33 cellular contexts compared by ENCODE assay signal in the genomic region with DNA sequence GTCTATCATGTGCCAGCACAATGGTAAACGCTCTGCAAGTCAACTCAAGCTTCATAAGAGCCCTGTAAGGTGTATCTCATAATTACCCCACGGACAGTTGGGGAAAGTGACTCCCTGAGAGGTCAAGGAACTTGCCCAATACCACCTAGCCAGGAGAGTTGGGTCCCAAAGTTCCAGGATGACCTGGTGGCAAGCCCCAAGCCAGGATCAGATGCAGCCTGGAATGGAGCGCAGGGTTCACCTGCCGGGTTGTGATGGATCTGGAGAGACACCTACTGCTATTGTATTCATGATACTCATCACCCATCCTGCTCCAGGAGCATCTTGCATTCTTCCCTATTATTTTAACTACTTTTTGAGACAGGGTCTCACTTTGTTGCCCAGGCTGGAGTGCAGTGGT. TPM values are rescaled to one million over a fixed set of nuclear protein-coding genes. Genes with fewer than 3 reads are reported as not detected.
"Had no signal": no experiment of that assay in that cellular context is flagged by ENCODE, and none has a peak within 500 bp of the region (broad histone marks: within the 10 kb centered on the region; RNA-seq: fewer than 3 reads in every experiment).

No MANE protein-coding gene starts in this region.

- H3K9me3 ChIP-seq: ascending aorta, SJCRH30 had no signal

- H3K27ac ChIP-seq: ascending aorta, KMS-11, SJCRH30, SK-N-MC had no signal

- H3K4me1 Mint-ChIP-seq: activated naive CD4-positive, alpha-beta T cell treated with anti-CD3 and anti-CD28 coated beads, Interleukin-2, amount 50 U/mL, for 24 hours had no signal

- H3K27me3 Mint-ChIP-seq: activated CD4-positive, alpha-beta memory T cell treated with anti-CD3 and anti-CD28 coated beads for 36 hours; activated naive CD4-positive, alpha-beta T cell treated with anti-CD3 and anti-CD28 coated beads, Interleukin-2, amount 50 U/mL, for 24 hours had no signal

- H3K27me3 ChIP-seq: ascending aorta, SJCRH30 had no signal

- H3K27ac Mint-ChIP-seq: activated CD4-positive, alpha-beta memory T cell treated with anti-CD3 and anti-CD28 coated beads for 36 hours; activated naive CD4-positive, alpha-beta T cell treated with anti-CD3 and anti-CD28 coated beads, Interleukin-2, amount 50 U/mL, for 24 hours; activated naive CD8-positive, alpha-beta T cell treated with anti-CD3 and anti-CD28 coated beads, Interleukin-2, amount 10 ng/mL, durations not matched to agents 7 days and 5 days; activated T-helper 1 cell treated with anti-CD3 and anti-CD28 coated beads, Interleukin-12 subunit alpha, Interleukin-12 subunit beta, Interleukin-2, Interleukin-4 antibody, amounts not matched to agents 30 ng/mL and 10 ng/mL and 1 ng/mL, durations not matched to agents 14 hours and 24 hours and 36 hours; T-helper 1 cell treated with Interleukin-12 subunit alpha and Interleukin-12 subunit beta and Interleukin-4 antibody, amounts not matched to agents 30 μg/mL and 1 μg/mL, for 36 hours; T-helper 2 cell treated with Interferon-gamma antibody and Interleukin-4, amounts not matched to agents 5 μg/mL and 100 μg/mL, for 36 hours; WTC11 had no signal

- H3K9ac ChIP-seq: KMS-11 had no signal

- H3K36me3 Mint-ChIP-seq: activated naive CD8-positive, alpha-beta T cell treated with anti-CD3 and anti-CD28 coated beads, Interleukin-2, amount 10 ng/mL, durations not matched to agents 7 days and 5 days had no signal

- H3K9me3 Mint-ChIP-seq: activated CD4-positive, alpha-beta memory T cell treated with anti-CD3 and anti-CD28 coated beads for 36 hours; activated naive CD4-positive, alpha-beta T cell treated with anti-CD3 and anti-CD28 coated beads, Interleukin-2, amount 50 U/mL, for 24 hours; activated naive CD8-positive, alpha-beta T cell treated with anti-CD3 and anti-CD28 coated beads, Interleukin-2, amount 10 ng/mL, durations not matched to agents 7 days and 5 days; activated T-cell treated with anti-CD3 and anti-CD28 coated beads, Interleukin-2, amount 50 U/mL, for 4 hours; activated T-helper 1 cell treated with anti-CD3 and anti-CD28 coated beads, Interleukin-12 subunit alpha, Interleukin-12 subunit beta, Interleukin-2, Interleukin-4 antibody, amounts not matched to agents 30 ng/mL and 10 ng/mL and 1 ng/mL, durations not matched to agents 14 hours and 24 hours and 36 hours; T-helper 1 cell treated with Interleukin-12 subunit alpha and Interleukin-12 subunit beta and Interleukin-4 antibody, amounts not matched to agents 30 μg/mL and 1 μg/mL, for 36 hours; T-helper 2 cell treated with Interferon-gamma antibody and Interleukin-4, amounts not matched to agents 5 μg/mL and 100 μg/mL, for 36 hours had no signal

- H3K4me1 ChIP-seq: ascending aorta, SJCRH30 had no signal

- DNase-seq: activated CD4-positive, alpha-beta memory T cell treated with anti-CD3 and anti-CD28 coated beads for 36 hours; activated CD4-positive, alpha-beta T cell treated with anti-CD3 and anti-CD28 coated beads for 4 hours; activated CD4-positive, alpha-beta T cell treated with anti-CD3 and anti-CD28 coated beads, Interleukin-2, amount 50 U/mL, for 1 hour; activated CD4-positive, CD25-positive, alpha-beta regulatory T cell treated with anti-CD3 and anti-CD28 coated beads, Interleukin-2, amount 50 U/mL, for 72 hours; activated CD8-positive, alpha-beta memory T cell treated with anti-CD3 and anti-CD28 coated beads, Interleukin-2, amount 50 U/mL, for 4 hours; activated naive CD4-positive, alpha-beta T cell treated with Interleukin-2 at 50 U/mL for 16 hours; activated naive CD8-positive, alpha-beta T cell treated with anti-CD3 and anti-CD28 coated beads, Interleukin-2, amount 10 ng/mL, durations not matched to agents 7 days and 5 days; activated T-cell treated with anti-CD3 and anti-CD28 coated beads for 4 hours; activated T-cell treated with anti-CD3 and anti-CD28 coated beads, Interleukin-2, amount 50 U/mL, for 4 hours; amygdala; caudate nucleus; MM.1S; MV-4-11; NCI-H1092; NCI-H1436 treated with DMSO at 0.1 percent for 48 hours; NCI-H1694 treated with DMSO at 0.1 percent for 48 hours; NCI-H2029; NCI-H2171; NCI-H510A; NCI-H526; NCI-H748 treated with DMSO at 0.1 percent for 48 hours; NK-92 treated with Interleukin-12 subunit alpha and Interleukin-12 subunit beta, amount 100 ng/mL, for 24 hours; PC-3; SHP77; SJCRH30 had no signal

- H3K36me3 ChIP-seq: SJCRH30 had no signal

- H3K4me3 ChIP-seq: ascending aorta, SJCRH30, SK-N-MC had no signal

- ATAC-seq: activated T-cell treated with anti-CD3 and anti-CD28 coated beads, Interleukin-2, amount 50 U/mL, for 4 hours; PC-3; WTC11 had no signal

- H3K4me3 Mint-ChIP-seq: activated CD4-positive, alpha-beta memory T cell treated with anti-CD3 and anti-CD28 coated beads for 36 hours; activated naive CD4-positive, alpha-beta T cell treated with anti-CD3 and anti-CD28 coated beads, Interleukin-2, amount 50 U/mL, for 24 hours; activated naive CD8-positive, alpha-beta T cell treated with anti-CD3 and anti-CD28 coated beads, Interleukin-2, amount 10 ng/mL, durations not matched to agents 7 days and 5 days; activated T-cell treated with anti-CD3 and anti-CD28 coated beads, Interleukin-2, amount 50 U/mL, for 4 hours; activated T-helper 1 cell treated with anti-CD3 and anti-CD28 coated beads, Interleukin-12 subunit alpha, Interleukin-12 subunit beta, Interleukin-2, Interleukin-4 antibody, amounts not matched to agents 30 ng/mL and 10 ng/mL and 1 ng/mL, durations not matched to agents 14 hours and 24 hours and 36 hours; T-helper 1 cell treated with Interleukin-12 subunit alpha and Interleukin-12 subunit beta and Interleukin-4 antibody, amounts not matched to agents 30 μg/mL and 1 μg/mL, for 36 hours; T-helper 2 cell treated with Interferon-gamma antibody and Interleukin-4, amounts not matched to agents 5 μg/mL and 100 μg/mL, for 36 hours; WTC11 had no signal

RNA-seq across cellular contexts. Expression of a gene that starts 36.1 kb away (rescaled TPM):
- total RNA-seq: ascending aorta had no signal
